8 cellular contexts compared by ENCODE assay signal in genomic region chr10:84329094-84329611, GRCh38. TPM values are rescaled to one million over a fixed set of nuclear protein-coding genes. Genes with fewer than 3 reads are reported as not detected.
DNase-seq lines count a peak whose midpoint lies in the region; ATAC-seq, FAIRE-seq and TF ChIP-seq lines count a peak whose summit lies in the region.

No MANE protein-coding gene starts in this region.

- peak overlapping the region; percentile 97 to 98 for H3K27ac Mint-ChIP-seq in T-cell

- H3K4me1 ChIP-seq in GM12878 (ENCODE audit: control insufficient read depth, insufficient read depth, low read length) (peaks cover 19% of the 10 kb centered on the region), HepG2 (ENCODE audit: insufficient read depth, low read length) (peaks cover 68% of the 10 kb centered on the region)

- peaks cover 5% of the 10 kb centered on the region for H3K36me3 Mint-ChIP-seq in T-cell

- H4K20me1 ChIP-seq in GM12878 (ENCODE audit: control insufficient read depth, insufficient read depth) (no peaks in the 10 kb centered on the region), HepG2 (ENCODE audit: insufficient read depth, low read length) (peaks cover 11% of the 10 kb centered on the region)

- H2AFZ ChIP-seq in GM12878 (ENCODE audit: control insufficient read depth, low read depth, low read length) (peak overlapping the region; percentile 87), HepG2 (ENCODE audit: low read length) (no peak overlapping the region)

- RAD21 ChIA-PET in GM12878 (lab: Charles Lee; ENCODE audit: unreplicated experiment), result interaction anchor here (0.9 to 1.2 kb wide), 3 partner anchors 13 to 156 kb away, joined by 3 to 5 read pairs (median 4); no protein-coding TSS in a partner anchor

- TF ChIP-seq POLR2A in GM12878 (IDR thresholded peaks at IDR 0.05; ENCODE audit: low read depth, low read length), result no peak
- TF ChIP-seq POLR2A in HepG2 (IDR thresholded peaks at IDR 0.05; ENCODE audit: insufficient read depth in 1 of 2, low read depth in 2 of 2, low read length in 2 of 2), result no peak

- H3K9ac ChIP-seq in GM12878 (ENCODE audit: control insufficient read depth, insufficient read depth, low read length), result peak overlapping the region; percentile 76
- peak overlapping the region; percentile 87 for H3K9ac ChIP-seq in HepG2 (ENCODE audit: insufficient read depth, low read depth, low read length)

- SMC1A ChIA-PET in GM12878 (lab: Charles Lee; ENCODE audit: uncharacterized antibody, unreplicated experiment), result interaction anchor here (0.8 to 2.6 kb wide), 4 partner anchors 12 to 156 kb away, joined by 3 to 14 read pairs (median 5); partner anchors contain the start of gene GPR15LG

- no peak for TF ChIP-seq RAD21 in GM12878 (IDR thresholded peaks at IDR 0.05; ENCODE audit: insufficient read depth, low read depth, low read length)
- no peak for TF ChIP-seq RAD21 in HepG2 (CRISPR knock-in tag; IDR thresholded peaks at IDR 0.05)

- no peaks in the 10 kb centered on the region for H3K9me3 ChIP-seq in GM12878 (replicated peaks; ENCODE audit: control insufficient read depth, insufficient read depth, low read length)
- H3K9me3 ChIP-seq in HepG2 (ENCODE audit: low read length), result no peaks in the 10 kb centered on the region

- H3K27me3 Mint-ChIP-seq in T-cell, result no peaks in the 10 kb centered on the region

- ATAC-seq in GM18867 (IDR thresholded peaks at IDR 0.05; ENCODE audit: unreplicated experiment) (peak; percentile 7), HG03460 (IDR thresholded peaks at IDR 0.05; ENCODE audit: unreplicated experiment) (peak; percentile 20), T-cell (replicated peaks in 1 of 4) (peak; percentile 62 to 68 (median 67)), GM12878 (peak; percentile 61), HepG2 (peak; percentile 63), GM19463 (IDR thresholded peaks at IDR 0.05; ENCODE audit: unreplicated experiment) (no peak)

- H3K9me3 Mint-ChIP-seq in T-cell, result no peaks in the 10 kb centered on the region

- in situ Hi-C loops in GM12878 (cut with MboI), result loop anchor here (5.0 kb wide), 1 partner anchor 187 kb away; no protein-coding TSS in a partner anchor
- in situ Hi-C loops in HepG2 (cut with HindIII; ENCODE audit: extremely low pct_ligation_motif_present, low pct_unique_long_range_greater_than_20kb), result no loop called here

- CTCF ChIA-PET in T-cell (lab: Charles Lee), result interaction anchor here (0.6 to 2.5 kb wide), 6 partner anchors 10 to 48 kb away, joined by 3 to 7 read pairs (median 3); no protein-coding TSS in a partner anchor
- CTCF ChIA-PET in GM12878 (lab: Yijun Ruan, JAX), result interaction anchor here (0.7 to 2.9 kb wide), 6 partner anchors 13 to 208 kb away, joined by 3 to 8 read pairs (median 4); no protein-coding TSS in a partner anchor
- CTCF ChIA-PET in HepG2 (lab: Yijun Ruan, JAX; ENCODE audit: low intra/inter-chr PET ratio, low total read pairs), result no interaction called here

- POLR2A ChIA-PET in T-cell (lab: Charles Lee) (interaction anchor here in 1 of 2 donors (0.6 to 0.9 kb wide), 3 partner anchors 9 to 147 kb away, joined by 3 to 6 read pairs (median 3); no protein-coding TSS in a partner anchor), GM12878 (lab: Charles Lee) (interaction anchor here (0.9 to 1.0 kb wide), 3 partner anchors 9 to 15 kb away, joined by 3 to 6 read pairs (median 4); no protein-coding TSS in a partner anchor), HepG2 (lab: Yijun Ruan, JAX) (interaction anchor here (2.0 kb wide), 1 partner anchor 190 kb away, joined by 6 read pairs; the partner anchor contains the start of gene GHITM)

- DNase-seq in AG10803 (ENCODE audit: low read depth) (peak; percentile 42), T-cell (peak in 33 of 34 experiments; percentile 8 to 81 (median 72)), GM12878 (ENCODE audit: low read depth, low spot score) (no peak), HepG2 (ENCODE audit: low spot score) (peak; percentile 47)
- peak; percentile 17 for DNase-seq in stimulated activated CD8-positive, alpha-beta memory T cell treated with anti-CD3 and anti-CD28 coated beads, Interleukin-12 subunit alpha, Interleukin-12 subunit beta, amount 100 ng/mL, for 4 hours (ENCODE audit: low read depth)

- peaks cover 6% of the 10 kb centered on the region for H3K79me2 ChIP-seq in GM12878 (ENCODE audit: control insufficient read depth, insufficient read depth, low read length)
- H3K79me2 ChIP-seq in HepG2 (ENCODE audit: insufficient read depth, low read length), result peaks cover 47% of the 10 kb centered on the region

- H3K36me3 ChIP-seq in GM12878 (ENCODE audit: control insufficient read depth in 2 of 2, insufficient read depth in 2 of 2, low read length in 1 of 2) (no peaks in the 10 kb centered on the region), HepG2 (replicated peaks in 1 of 2; ENCODE audit: control insufficient read depth in 1 of 2, insufficient read depth in 2 of 2, low read length in 2 of 2) (no peaks in the 10 kb centered on the region; a peak in 1 of 5 replicates)

- FAIRE-seq in GM12878 (lab: Jason Lieb, UNC), result peak; percentile 59
- no peak for FAIRE-seq in HepG2 (lab: Jason Lieb, UNC)

- H3K4me1 Mint-ChIP-seq in T-cell, result peaks cover 26 to 45% (median 41%) of the 10 kb centered on the region in 3 donors

- TSS peak; percentile 58 for BruUV-seq in GM12878 (replicated peaks; lab: Mats Ljungman, UMichigan)
- BruUV-seq in HepG2 (replicated peaks; lab: Mats Ljungman, UMichigan), result TSS peak; percentile 63

- no peak for TF ChIP-seq EP300 in GM12878 (IDR thresholded peaks at IDR 0.05; ENCODE audit: borderline replicate concordance in 1 of 2, control insufficient read depth in 1 of 2, low read depth in 2 of 2, low read length in 2 of 2)
- no peak for TF ChIP-seq EP300 in HepG2 (IDR thresholded peaks at IDR 0.05; ENCODE audit: low read depth in 2 of 2, low read length in 2 of 2)
- TF ChIP-seq EP300 in HepG2 (CRISPR knock-in tag; IDR thresholded peaks at IDR 0.05; ENCODE audit: borderline replicate concordance), result no peak

- H3K4me2 ChIP-seq in GM12878 (ENCODE audit: control insufficient read depth, insufficient read depth), result peak overlapping the region; percentile 85
- H3K4me2 ChIP-seq in HepG2 (ENCODE audit: low read depth, low read length), result peak overlapping the region; percentile 77

- 3% methylated on average over 8 of the region's 12 CpGs for WGBS in GM12878 (ENCODE audit: insufficient coverage, insufficient replicate concordance, low lambda C conversion rate, missing lambda C conversion rate)
- 2% methylated on average over 12 of the region's 12 CpGs for WGBS in HepG2 (ENCODE audit: low lambda C conversion rate)

- intact Hi-C loops in GM12878 (cut with micrococcal nuclease; ENCODE audit: unreplicated experiment), result no loop called here
- intact Hi-C loops in HepG2 (cut with micrococcal nuclease; ENCODE audit: unreplicated experiment), result loop anchor here (2.0 to 5.0 kb wide), 3 partner anchors 33 to 186 kb away; no protein-coding TSS in a partner anchor

- H3K4me3 ChIP-seq in AG10803 (ENCODE audit: low read length) (peak overlapping the region; percentile 80), GM12878 (peak overlapping the region; percentile 75), HepG2 (replicated peaks in 1 of 3; ENCODE audit: insufficient read depth in 1 of 3, low read depth in 2 of 3, low read length in 3 of 3) (peak overlapping the region; percentile 72 to 84 (median 81))

- TF ChIP-seq CTCF in AG10803 (conservative IDR thresholded peaks at IDR 0.05; ENCODE audit: low read length), result no peak
- TF ChIP-seq CTCF in GM12878 (IDR thresholded peaks at IDR 0.05 in 2 of 3, conservative IDR thresholded peaks at IDR 0.05 in 1 of 3; ENCODE audit: control insufficient read depth in 2 of 3, extremely low read depth in 1 of 3, insufficient read depth in 1 of 3, low read depth in 3 of 3, low read length in 3 of 3), result no peak
- TF ChIP-seq CTCF in HepG2 (CRISPR knock-in tag; IDR thresholded peaks at IDR 0.05), result no peak

- peak overlapping the region; percentile 69 for H3K27ac ChIP-seq in GM12878 (ENCODE audit: control insufficient read depth, insufficient read depth)
- peak overlapping the region; percentile 89 for H3K27ac ChIP-seq in HepG2 (ENCODE audit: extremely low read length, insufficient read depth, low read length)

- H3K27me3 ChIP-seq in GM12878 (replicated peaks in 1 of 2; ENCODE audit: control insufficient read depth in 2 of 2, insufficient read depth in 2 of 2, low read length in 1 of 2) (no peaks in the 10 kb centered on the region; a peak in 1 of 4 replicates), HepG2 (ENCODE audit: control insufficient read depth in 1 of 2, insufficient read depth in 2 of 2, low read length in 2 of 2) (no peaks in the 10 kb centered on the region; a peak in 1 of 5 replicates)

- peak overlapping the region; percentile 93 to 98 (median 94) for H3K4me3 Mint-ChIP-seq in T-cell

RNA-seq across cellular contexts. Expression of gene CCSER2, which starts 0.8 kb away (rescaled TPM):
- 100 to 1,000 TPM; 109 to 137 (median 115) TPM for total RNA-seq in T-cell
- 87.2 and 91.9 TPM in 2 replicates for total RNA-seq in GM12878 (2013; cell fraction: nucleolus; rRNA removed)
- 8.8 and 9.2 TPM in 2 replicates for total RNA-seq in GM12878 (2014; rRNA removed)
- total RNA-seq in GM12878 (2014; rRNA removed; fragmentation: Illumina TruSeq; extraction: Trizol), result 15.3 and 16.9 TPM in 2 replicates
- 18.8 and 21.2 TPM in 2 replicates for total RNA-seq in GM12878 (2021)
- polyA plus RNA-seq in GM12878 (2011; ENCODE audit: low read depth), result 4.6 TPM
- polyA plus RNA-seq in GM12878 (2011; rRNA removed), result 12.4 and 17.5 TPM in 2 replicates
- 6.0 and 6.2 TPM in 2 replicates for polyA plus RNA-seq in GM12878 (2011; cell fraction: cytosol; rRNA removed)
- polyA plus RNA-seq in GM12878 (2011; cell fraction: nucleus; rRNA removed), result 4.8 and 5.8 TPM in 2 replicates
- 6.4 and 7.1 TPM in 2 replicates for polyA plus RNA-seq in GM12878 (2012)
- 14.0 and 14.5 TPM in 2 replicates for polyA plus RNA-seq in GM12878 (2014; fragmentation: Illumina TruSeq; extraction: Trizol)
- polyA plus RNA-seq in GM12878 (2014; fragmentation: Nextera tagmentation; extraction: Ambion mirVana), result 1 to 10 TPM; 4.7 to 6.8 TPM
- 5.3 and 5.4 TPM in 2 replicates for polyA plus RNA-seq in GM12878 (2014; rRNA removed)
- 10 to 100 TPM; 16.5 to 18.5 TPM for polyA plus RNA-seq in GM12878 (2016; fragmentation: Nextera tagmentation; extraction: Ambion mirVana)
- 14.1 and 21.2 TPM in 2 replicates for polyA minus RNA-seq in GM12878 (2011; rRNA and poly(A)+ RNA removed)
- 9.9 and 10.8 TPM in 2 replicates for polyA minus RNA-seq in GM12878 (2011; cell fraction: cytosol; rRNA and poly(A)+ RNA removed)
- 16.8 and 23.3 TPM in 2 replicates for polyA minus RNA-seq in GM12878 (2011; cell fraction: nucleus; rRNA and poly(A)+ RNA removed)
- 17.2 and 17.4 TPM in 2 replicates for total RNA-seq in HepG2 (2016; rRNA removed; fragmentation: Illumina TruSeq; extraction: Trizol)
- total RNA-seq in HepG2 (2016; cell fraction: cytosol; rRNA removed; fragmentation: Illumina TruSeq; extraction: Trizol; ENCODE audit: low read depth), result 69.9 and 70.2 TPM in 2 replicates
- total RNA-seq in HepG2 (2016; cell fraction: insoluble cytoplasmic fraction; rRNA removed; fragmentation: Illumina TruSeq; extraction: Trizol), result 16.5 and 16.8 TPM in 2 replicates
- total RNA-seq in HepG2 (2016; cell fraction: membrane; rRNA removed; fragmentation: Illumina TruSeq; extraction: Trizol), result 51.3 and 63.0 TPM in 2 replicates
- 32.8 and 34.4 TPM in 2 replicates for total RNA-seq in HepG2 (2016; cell fraction: nucleus; rRNA removed; fragmentation: Illumina TruSeq; extraction: Trizol)
- 10.3 and 13.3 TPM in 2 replicates for polyA plus RNA-seq in HepG2 (2011; rRNA removed)
- polyA plus RNA-seq in HepG2 (2011; cell fraction: cytosol; rRNA removed), result 5.2 and 10.1 TPM in 2 replicates
- 3.7 and 4.9 TPM in 2 replicates for polyA plus RNA-seq in HepG2 (2011; cell fraction: nucleus; rRNA removed)
- polyA plus RNA-seq in HepG2 (2012), result 8.4 and 10.2 TPM in 2 replicates
- polyA plus RNA-seq in HepG2 (2016; cell fraction: cytosol; fragmentation: Illumina TruSeq; extraction: Trizol; ENCODE audit: low read depth), result 2.9 and 3.1 TPM in 2 replicates
- polyA plus RNA-seq in HepG2 (2016; cell fraction: insoluble cytoplasmic fraction; fragmentation: Illumina TruSeq; extraction: Trizol; ENCODE audit: low read depth), result 16.8 and 17.9 TPM in 2 replicates
- polyA plus RNA-seq in HepG2 (2016; cell fraction: membrane; fragmentation: Illumina TruSeq; extraction: Trizol; ENCODE audit: low read depth), result 8.0 and 10.5 TPM in 2 replicates
- 12.8 and 13.0 TPM in 2 replicates for polyA plus RNA-seq in HepG2 (2016; cell fraction: nucleus; fragmentation: Illumina TruSeq; extraction: Trizol; ENCODE audit: insufficient read depth, low read depth)
- polyA minus RNA-seq in HepG2 (2011; rRNA and poly(A)+ RNA removed; ENCODE audit: low replicate concordance), result 6.3 and 10.3 TPM in 2 replicates
- polyA minus RNA-seq in HepG2 (2011; cell fraction: cytosol; rRNA and poly(A)+ RNA removed), result 17.7 and 24.0 TPM in 2 replicates
- 59.5 and 72.5 TPM in 2 replicates for polyA minus RNA-seq in HepG2 (2011; cell fraction: nucleus; rRNA and poly(A)+ RNA removed)
